ENCODE assay signal across 9 cellular contexts in genomic region chr9:676780-677458, GRCh38.
DNase-seq lines count a peak whose midpoint lies in the region; ATAC-seq and TF ChIP-seq lines count a peak whose summit lies in the region.
"Had no signal": no experiment of that assay in that cellular context is flagged by ENCODE, and none has a peak within 500 bp of the region (broad histone marks: within the 10 kb centered on the region; RNA-seq: fewer than 3 reads in every experiment).

No MANE protein-coding gene starts in this region.

- H3K4me2 ChIP-seq in KMS-11: peak overlapping the region; percentile 52; the same call in 1 of the 2 replicates

- intact Hi-C loops in dorsolateral prefrontal cortex (cut with DNase I) (no loop called here), ovary (cut with DNase I) (loop anchor here in 1 of 4 donors (10.0 kb wide), 1 partner anchor 62 kb away; no protein-coding TSS in a partner anchor)

- no peaks in the 10 kb centered on the region for H3K79me2 ChIP-seq in KMS-11 (ENCODE audit: insufficient read depth, low read depth)

- CTCF ChIA-PET in GM10248 (lab: Yijun Ruan, JAX): interaction anchor here (1.4 kb wide), 1 partner anchor 10 kb away, joined by 5 read pairs; no protein-coding TSS in a partner anchor

- H3K36me3 Mint-ChIP-seq in CD4-positive, CD25-positive, alpha-beta regulatory T cell: peaks cover 5% of the 10 kb centered on the region

- H3K9ac ChIP-seq in KMS-11: peak overlapping the region; percentile 11; the same call in 1 of the 2 replicates

- TF ChIP-seq CTCF in KMS-11 (conservative IDR thresholded peaks at IDR 0.05; ENCODE audit: low read depth, low read length): no peak
- TF ChIP-seq CTCF in dorsolateral prefrontal cortex (IDR thresholded peaks at IDR 0.05 in 54 of 56, conservative IDR thresholded peaks at IDR 0.05 in 2 of 56; ENCODE audit: low read depth in 1 of 56, partially characterized antibody in 56 of 56): no peak
- TF ChIP-seq CTCF in ovary (IDR thresholded peaks at IDR 0.05): no peak
- TF ChIP-seq CTCF in GM10248 (IDR thresholded peaks at IDR 0.05; ENCODE audit: control extremely low read depth, extremely low read depth, low read depth, missing control alignments): no peak

- H3K27me3 ChIP-seq in CD4-positive, CD25-positive, alpha-beta regulatory T cell (ENCODE audit: control insufficient read depth, insufficient read depth, low read length): no peaks in the 10 kb centered on the region
- H3K27me3 ChIP-seq in KMS-11 (ENCODE audit: insufficient read depth, low read depth): no peaks in the 10 kb centered on the region
- no peaks in the 10 kb centered on the region for H3K27me3 ChIP-seq in dorsolateral prefrontal cortex
- no peaks in the 10 kb centered on the region for H3K27me3 ChIP-seq in ovary

- H3K27ac ChIP-seq in CD4-positive, CD25-positive, alpha-beta regulatory T cell (ENCODE audit: insufficient read depth, low read length, poor library complexity, severe bottlenecking): no peak overlapping the region
- H3K27ac ChIP-seq in KMS-11 (no peak overlapping the region), dorsolateral prefrontal cortex (peak overlapping the region; percentile 16 to 95 (median 88)), ovary (peak overlapping the region in 1 of 2 donors; percentile 43)

- no peak for TF ChIP-seq POLR2A in ovary (IDR thresholded peaks at IDR 0.05)

- H3K4me1 Mint-ChIP-seq in CD4-positive, CD25-positive, alpha-beta regulatory T cell: peaks cover 10 to 19% (median 12%) of the 10 kb centered on the region in 4 donors

- DNase-seq in CD4-positive, CD25-positive, alpha-beta regulatory T cell: no peak
- DNase-seq in dorsolateral prefrontal cortex: peak in 1 of 10 donors; percentile 37
- DNase-seq in ovary: no peak
- no peak for DNase-seq in GM10248 (ENCODE audit: extremely low spot score)
- DNase-seq in SKM-1 treated with dmso at 0.1 percent for 144 hours (lab: John Stamatoyannopoulos, UW; ENCODE audit: unreplicated experiment): no peak
- DNase-seq: NCI-H226 had no signal

- peaks cover 0 to 2% (median 0%) of the 10 kb centered on the region in 7 donors for H3K9me3 Mint-ChIP-seq in CD4-positive, CD25-positive, alpha-beta regulatory T cell

- peaks cover 6% of the 10 kb centered on the region for H3K4me1 ChIP-seq in CD4-positive, CD25-positive, alpha-beta regulatory T cell (ENCODE audit: control insufficient read depth, insufficient read depth, low read length, poor library complexity, severe bottlenecking)
- peaks cover 15% of the 10 kb centered on the region for H3K4me1 ChIP-seq in KMS-11 (ENCODE audit: low read depth, poor library complexity, severe bottlenecking)
- H3K4me1 ChIP-seq in ovary (ENCODE audit: insufficient read depth): no peaks in the 10 kb centered on the region

- no peak overlapping the region for H3K27ac Mint-ChIP-seq in CD4-positive, CD25-positive, alpha-beta regulatory T cell

- WGBS in ovary, 3 donors: 48 to 61% (median 54%) methylated on average over 3 of the region's 3 CpGs

- H3K4me3 ChIP-seq in CD4-positive, CD25-positive, alpha-beta regulatory T cell (ENCODE audit: low read depth, low read length): peak overlapping the region; percentile 78
- no peak overlapping the region for H3K4me3 ChIP-seq in KMS-11 (IDR thresholded peaks at IDR 0.05; ENCODE audit: insufficient read depth, low read depth, low read length)
- H3K4me3 ChIP-seq in dorsolateral prefrontal cortex: peak overlapping the region in 58 of 59 donors; percentile 13 to 66 (median 46)
- H3K4me3 ChIP-seq in ovary: peak overlapping the region; percentile 35

- POLR2A ChIA-PET in GM10248 (lab: Yijun Ruan, JAX): no interaction called here

- H3K27me3 Mint-ChIP-seq in CD4-positive, CD25-positive, alpha-beta regulatory T cell: peaks cover 4% of the 10 kb centered on the region

- H3K36me3 ChIP-seq in CD4-positive, CD25-positive, alpha-beta regulatory T cell (ENCODE audit: control insufficient read depth, insufficient read depth, low read length): no peaks in the 10 kb centered on the region
- H3K36me3 ChIP-seq in KMS-11 (ENCODE audit: insufficient read depth): no peaks in the 10 kb centered on the region
- H3K36me3 ChIP-seq in ovary: no peaks in the 10 kb centered on the region

- peak overlapping the region; percentile 12; the same call in 1 of the 2 replicates for H2AFZ ChIP-seq in KMS-11 (ENCODE audit: low read depth)

- no peaks in the 10 kb centered on the region for H3K9me3 ChIP-seq in CD4-positive, CD25-positive, alpha-beta regulatory T cell (ENCODE audit: control insufficient read depth in 2 of 2, low read length in 2 of 2)
- no peaks in the 10 kb centered on the region for H3K9me3 ChIP-seq in ovary

- H4K20me1 ChIP-seq in KMS-11 (ENCODE audit: insufficient read depth): no peaks in the 10 kb centered on the region

- H3K4me3 Mint-ChIP-seq in CD4-positive, CD25-positive, alpha-beta regulatory T cell: peak overlapping the region in 3 of 4 donors; percentile 65 to 90 (median 69)

- no peak for TF ChIP-seq EP300 in ovary (IDR thresholded peaks at IDR 0.05)

- no peak for ATAC-seq in CD4-positive, CD25-positive, alpha-beta regulatory T cell (ENCODE audit: low read depth in 2 of 2)
- ATAC-seq in HG03175 (IDR thresholded peaks at IDR 0.05; ENCODE audit: unreplicated experiment) (no peak), GM19035 (IDR thresholded peaks at IDR 0.05; ENCODE audit: unreplicated experiment) (no peak)

Comparison
In these comparisons a context has a peak if more than half of its experiments do, and no peak if none do; other contexts are left out.
1. H3K27ac ChIP-seq: peak in dorsolateral prefrontal cortex (59 of 59); none in CD4-positive, CD25-positive, alpha-beta regulatory T cell (single experiment) and KMS-11 (single experiment).